ENCODE assay signal across 24 cellular contexts in the genomic region with DNA sequence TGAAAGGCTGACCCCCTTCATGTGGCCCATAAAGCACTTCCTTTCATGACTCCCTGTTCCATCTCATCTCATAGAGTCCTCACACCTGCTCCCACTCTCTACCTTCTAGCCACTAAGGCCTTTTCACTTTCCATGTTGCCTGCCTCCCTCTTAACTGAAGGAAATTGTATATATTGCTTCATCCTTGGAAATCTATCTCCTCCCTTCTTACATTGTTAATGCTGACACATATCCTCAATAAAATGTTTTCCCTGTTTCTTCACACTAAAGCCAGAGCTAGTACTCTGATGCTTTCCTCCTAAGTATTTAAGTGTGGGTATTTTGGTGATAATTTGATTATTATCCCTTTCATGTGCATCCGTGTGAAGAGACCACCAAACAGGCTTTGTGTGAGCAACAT.
"Had no signal": no experiment of that assay in that cellular context is flagged by ENCODE, and none has a peak within 500 bp of the region (broad histone marks: within the 10 kb centered on the region; RNA-seq: fewer than 3 reads in every experiment).

No MANE protein-coding gene starts in this region.

- H3K27me3 ChIP-seq: breast epithelium, neutrophil, sigmoid colon, vagina had no signal

- DNase-seq: activated B cell treated with CpG ODN at 0.5 μM for 24 hours; activated CD4-positive, alpha-beta T cell treated with anti-CD3 and anti-CD28 coated beads, Interleukin-2, amount 50 U/mL, for 1 hour; activated CD8-positive, alpha-beta T cell treated with anti-CD3 and anti-CD28 coated beads for 36 hours; activated gamma-delta T cell treated with Interleukin-2 at 50 U/mL for 16 hours; activated naive CD8-positive, alpha-beta T cell treated with anti-CD3 and anti-CD28 coated beads, Interleukin-2, amount 50 U/mL, for 24 hours; activated T-cell treated with anti-CD3 and anti-CD28 coated beads, Interleukin-2, amount 50 U/mL, for 4 hours; dermis blood vessel endothelial cell; effector CD4-positive, alpha-beta T cell; erythroblast; glutamatergic neuron; islet precursor cell; left ventricle myocardium superior; retina; sigmoid colon; small intestine; stimulated activated CD4-positive, alpha-beta T cell treated with anti-CD3 and anti-CD28 coated beads, Interleukin-4, amount 100 ng/mL, for 24 hours; T-helper 1 cell had no signal

- H3K9me3 ChIP-seq: breast epithelium, neutrophil, sigmoid colon, thoracic aorta, vagina had no signal

- H3K36me3 ChIP-seq: breast epithelium, neutrophil, sigmoid colon, thoracic aorta, vagina had no signal

- H3K4me3 ChIP-seq: breast epithelium, sigmoid colon, thoracic aorta, vagina had no signal

- FAIRE-seq: colon, endometrium, frontal cortex, small intestine had no signal

- H3K4me1 ChIP-seq: breast epithelium, vagina had no signal
